In genomic region chr11:124644426-124645280, GRCh38 we compare ENCODE assay signal across 8 cellular contexts. TPM values are rescaled to one million over a fixed set of nuclear protein-coding genes. Genes with fewer than 3 reads are reported as not detected.
DNase-seq lines count a peak whose midpoint lies in the region; ATAC-seq and TF ChIP-seq lines count a peak whose summit lies in the region.

No MANE protein-coding gene starts in this region.

- no peak for TF ChIP-seq POLR2A in GM18505 (IDR thresholded peaks at IDR 0.05; ENCODE audit: borderline replicate concordance, extremely low read depth, insufficient read depth, insufficient read length)

- no peak overlapping the region for H3K27ac ChIP-seq in cardiac muscle cell

- H3K9me3 ChIP-seq in cardiac muscle cell (ENCODE audit: low read depth), result no peaks in the 10 kb centered on the region

- no peaks in the 10 kb centered on the region for H3K27me3 Mint-ChIP-seq in progenitor cell of endocrine pancreas

- H3K36me3 Mint-ChIP-seq in progenitor cell of endocrine pancreas (ENCODE audit: insufficient read depth), result no peaks in the 10 kb centered on the region

- peaks cover 13% of the 10 kb centered on the region for H3K27me3 ChIP-seq in cardiac muscle cell

- ATAC-seq in GM18517 (IDR thresholded peaks at IDR 0.05; ENCODE audit: unreplicated experiment) (peak; percentile 46), GM18505 (IDR thresholded peaks at IDR 0.05; ENCODE audit: unreplicated experiment) (no peak)

- H3K36me3 ChIP-seq in cardiac muscle cell, result no peaks in the 10 kb centered on the region

- no peaks in the 10 kb centered on the region for H3K4me1 ChIP-seq in cardiac muscle cell (ENCODE audit: low read depth)

- no peaks in the 10 kb centered on the region for H3K9me3 Mint-ChIP-seq in progenitor cell of endocrine pancreas (ENCODE audit: low read depth)

- peaks cover 3% of the 10 kb centered on the region for H3K4me1 Mint-ChIP-seq in progenitor cell of endocrine pancreas (ENCODE audit: low read depth)

- DNase-seq in CD1c-positive myeloid dendritic cell (ENCODE audit: extremely low spot score) (peak; percentile 64), HK-2 (ENCODE audit: unreplicated experiment) (peak; percentile 43), NCI-H82 treated with DMSO at 0.1 percent for 48 hours (lab: John Stamatoyannopoulos, UW; ENCODE audit: unreplicated experiment) (peak; percentile 38), cardiac muscle cell (ENCODE audit: low read depth in 1 of 2, low spot score in 1 of 2) (peak; percentile 60 to 89), progenitor cell of endocrine pancreas (ENCODE audit: low spot score, unreplicated experiment) (peak; percentile 33)
- DNase-seq in activated T-helper 9 cell treated with anti-CD3 and anti-CD28 coated beads, Interleukin-2, amount 50 U/mL, for 16 hours (ENCODE audit: low read depth), result peak; percentile 6

- no peak overlapping the region for H3K27ac Mint-ChIP-seq in progenitor cell of endocrine pancreas

- TF ChIP-seq CTCF in cardiac muscle cell (IDR thresholded peaks at IDR 0.05; ENCODE audit: low read depth, low read length) (peak; percentile 79), progenitor cell of endocrine pancreas (IDR thresholded peaks at IDR 0.05; ENCODE audit: unreplicated experiment) (peak; percentile 82)

- no peak overlapping the region for H3K4me3 ChIP-seq in cardiac muscle cell

- no peak overlapping the region for H3K4me3 Mint-ChIP-seq in progenitor cell of endocrine pancreas (ENCODE audit: low read depth)

RNA-seq across cellular contexts. Expression of gene TBRG1, which starts 22.0 kb away (rescaled TPM):
- 16.9 and 31.5 TPM in 2 replicates for total RNA-seq in cardiac muscle cell
- 22.9 and 29.1 TPM in 2 replicates for polyA plus RNA-seq in cardiac muscle cell
- total RNA-seq in progenitor cell of endocrine pancreas, result 31.1 and 33.3 TPM in 2 replicates

RNA-seq across cellular contexts. Expression of gene SIAE, which starts 28.9 kb away (rescaled TPM):
- total RNA-seq in cardiac muscle cell (7.9 and 8.3 TPM in 2 replicates), progenitor cell of endocrine pancreas (7.9 and 8.7 TPM in 2 replicates)
- 5.7 and 13.2 TPM in 2 replicates for polyA plus RNA-seq in cardiac muscle cell

RNA-seq across cellular contexts. Expression of gene SPA17, which starts 29.1 kb away (rescaled TPM):
- total RNA-seq in cardiac muscle cell, result 5.3 and 9.3 TPM in 2 replicates
- 13.2 and 14.3 TPM in 2 replicates for polyA plus RNA-seq in cardiac muscle cell
- total RNA-seq in progenitor cell of endocrine pancreas, result 12.0 and 13.6 TPM in 2 replicates

RNA-seq across cellular contexts. Expression of gene PANX3, which starts 33.4 kb away (rescaled TPM):
- total RNA-seq in cardiac muscle cell (not detected in 2 replicates), progenitor cell of endocrine pancreas (not detected in 2 replicates)
- not detected in 2 replicates for polyA plus RNA-seq in cardiac muscle cell

Comparison
In these comparisons a context has a peak if more than half of its experiments do, and no peak if none do; other contexts are left out.
1. DNase-seq: peak in every context shown above with its lines; median percentile 74 in cardiac muscle cell; 64 in CD1c-positive myeloid dendritic cell; 43 in HK-2; 38 in NCI-H82 treated with DMSO at 0.1 percent for 48 hours; 33 in progenitor cell of endocrine pancreas; 6 in activated T-helper 9 cell treated with anti-CD3 and anti-CD28 coated beads, Interleukin-2, amount 50 U/mL, for 16 hours.